1 cellular context compared by ENCODE assay signal in genomic region chr10:124791378-124792348, GRCh38.
TF ChIP-seq lines count a peak whose summit lies in the region.

Gene EEF1AKMT2 (minus strand): TSS chr10:124791887. CDS start chr10:124791833, 54 bp downstream.

TF ChIP-seq in K562, 482 proteins besides CTCF, POLR2A, EP300 and RAD21 (continued from another document and continues in another):
- TF ChIP-seq NFYB (IDR thresholded peaks at IDR 0.05; ENCODE audit: extremely low read depth, insufficient read length) (no peak), KHSRP (IDR thresholded peaks at IDR 0.05) (no peak), STAG1 (CRISPR knock-in tag; IDR thresholded peaks at IDR 0.05; ENCODE audit: borderline replicate concordance) (no peak), EP400 (IDR thresholded peaks at IDR 0.05) (peak; percentile 81; the same call in 1 of the 2 replicates), FOXK2 (conservative IDR thresholded peaks at IDR 0.05 in 1 of 2, IDR thresholded peaks at IDR 0.05 in 1 of 2; ENCODE audit: low read depth in 2 of 2) (no peak), BCOR (IDR thresholded peaks at IDR 0.05) (no peak; the same call in 1 of the 2 replicates), YY1 (IDR thresholded peaks at IDR 0.05; ENCODE audit: borderline replicate concordance in 1 of 3, control insufficient read depth in 1 of 3, extremely low read depth in 1 of 3, insufficient read depth in 3 of 3, insufficient read length in 1 of 3, insufficient replicate concordance in 2 of 3, low read depth in 1 of 3, low read length in 2 of 3) (peak; percentile 49 to 93 (median 88)), ETS2 (tag; IDR thresholded peaks at IDR 0.05; ENCODE audit: borderline replicate concordance, poor library complexity, severe bottlenecking) (no peak), E2F8 (IDR thresholded peaks at IDR 0.05; ENCODE audit: low read depth, partially characterized antibody) (no peak), PCBP1 (IDR thresholded peaks at IDR 0.05; ENCODE audit: low read depth, low read length, poor library complexity, severe bottlenecking) (no peak), FOXO4 (CRISPR knock-in tag; IDR thresholded peaks at IDR 0.05) (no peak), KDM2B (CRISPR knock-in tag; IDR thresholded peaks at IDR 0.05) (no peak; the same call in none of the 2 replicates), ZNF175 (CRISPR knock-in tag; IDR thresholded peaks at IDR 0.05; ENCODE audit: low read depth) (0 out of 2 replicates have a peak, but pooled peaks have one; percentile 29), MXI1 (IDR thresholded peaks at IDR 0.05; ENCODE audit: low read depth, low read length) (no peak), BRD4 (IDR thresholded peaks at IDR 0.05) (no peak), MECOM (CRISPR knock-in tag; IDR thresholded peaks at IDR 0.05) (no peak), EHMT2 (IDR thresholded peaks at IDR 0.05) (no peak), DPF2 (IDR thresholded peaks at IDR 0.05) (no peak), ATF1 (CRISPR knock-in tag; IDR thresholded peaks at IDR 0.05) (no peak), ATF1 (tag; IDR thresholded peaks at IDR 0.05) (peak; percentile 70), HNRNPH1 (optimal IDR thresholded peaks at IDR 0.05; ENCODE audit: low read depth, low read length) (no peak), GABPA (tag; conservative IDR thresholded peaks at IDR 0.05; ENCODE audit: low read depth) (peak; percentile 36; the same call in 1 of the 2 replicates), RBM34 (IDR thresholded peaks at IDR 0.05; ENCODE audit: borderline replicate concordance, insufficient read depth, low read length) (no peak), ZNF165 (CRISPR knock-in tag; IDR thresholded peaks at IDR 0.05; ENCODE audit: borderline replicate concordance) (no peak), TCF3 (CRISPR knock-in tag; IDR thresholded peaks at IDR 0.05) (peak; percentile 31; the same call in 1 of the 2 replicates), ZNF609 (CRISPR knock-in tag; IDR thresholded peaks at IDR 0.05; ENCODE audit: borderline replicate concordance) (no peak), ZBTB8A (IDR thresholded peaks at IDR 0.05; ENCODE audit: partially characterized antibody) (no peak)
- TF ChIP-seq, protein P1, sequence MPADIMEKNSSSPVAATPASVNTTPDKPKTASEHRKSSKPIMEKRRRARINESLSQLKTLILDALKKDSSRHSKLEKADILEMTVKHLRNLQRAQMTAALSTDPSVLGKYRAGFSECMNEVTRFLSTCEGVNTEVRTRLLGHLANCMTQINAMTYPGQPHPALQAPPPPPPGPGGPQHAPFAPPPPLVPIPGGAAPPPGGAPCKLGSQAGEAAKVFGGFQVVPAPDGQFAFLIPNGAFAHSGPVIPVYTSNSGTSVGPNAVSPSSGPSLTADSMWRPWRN (IDR thresholded peaks at IDR 0.05; ENCODE audit: low read depth) = no peak
- TF ChIP-seq, protein P2, sequence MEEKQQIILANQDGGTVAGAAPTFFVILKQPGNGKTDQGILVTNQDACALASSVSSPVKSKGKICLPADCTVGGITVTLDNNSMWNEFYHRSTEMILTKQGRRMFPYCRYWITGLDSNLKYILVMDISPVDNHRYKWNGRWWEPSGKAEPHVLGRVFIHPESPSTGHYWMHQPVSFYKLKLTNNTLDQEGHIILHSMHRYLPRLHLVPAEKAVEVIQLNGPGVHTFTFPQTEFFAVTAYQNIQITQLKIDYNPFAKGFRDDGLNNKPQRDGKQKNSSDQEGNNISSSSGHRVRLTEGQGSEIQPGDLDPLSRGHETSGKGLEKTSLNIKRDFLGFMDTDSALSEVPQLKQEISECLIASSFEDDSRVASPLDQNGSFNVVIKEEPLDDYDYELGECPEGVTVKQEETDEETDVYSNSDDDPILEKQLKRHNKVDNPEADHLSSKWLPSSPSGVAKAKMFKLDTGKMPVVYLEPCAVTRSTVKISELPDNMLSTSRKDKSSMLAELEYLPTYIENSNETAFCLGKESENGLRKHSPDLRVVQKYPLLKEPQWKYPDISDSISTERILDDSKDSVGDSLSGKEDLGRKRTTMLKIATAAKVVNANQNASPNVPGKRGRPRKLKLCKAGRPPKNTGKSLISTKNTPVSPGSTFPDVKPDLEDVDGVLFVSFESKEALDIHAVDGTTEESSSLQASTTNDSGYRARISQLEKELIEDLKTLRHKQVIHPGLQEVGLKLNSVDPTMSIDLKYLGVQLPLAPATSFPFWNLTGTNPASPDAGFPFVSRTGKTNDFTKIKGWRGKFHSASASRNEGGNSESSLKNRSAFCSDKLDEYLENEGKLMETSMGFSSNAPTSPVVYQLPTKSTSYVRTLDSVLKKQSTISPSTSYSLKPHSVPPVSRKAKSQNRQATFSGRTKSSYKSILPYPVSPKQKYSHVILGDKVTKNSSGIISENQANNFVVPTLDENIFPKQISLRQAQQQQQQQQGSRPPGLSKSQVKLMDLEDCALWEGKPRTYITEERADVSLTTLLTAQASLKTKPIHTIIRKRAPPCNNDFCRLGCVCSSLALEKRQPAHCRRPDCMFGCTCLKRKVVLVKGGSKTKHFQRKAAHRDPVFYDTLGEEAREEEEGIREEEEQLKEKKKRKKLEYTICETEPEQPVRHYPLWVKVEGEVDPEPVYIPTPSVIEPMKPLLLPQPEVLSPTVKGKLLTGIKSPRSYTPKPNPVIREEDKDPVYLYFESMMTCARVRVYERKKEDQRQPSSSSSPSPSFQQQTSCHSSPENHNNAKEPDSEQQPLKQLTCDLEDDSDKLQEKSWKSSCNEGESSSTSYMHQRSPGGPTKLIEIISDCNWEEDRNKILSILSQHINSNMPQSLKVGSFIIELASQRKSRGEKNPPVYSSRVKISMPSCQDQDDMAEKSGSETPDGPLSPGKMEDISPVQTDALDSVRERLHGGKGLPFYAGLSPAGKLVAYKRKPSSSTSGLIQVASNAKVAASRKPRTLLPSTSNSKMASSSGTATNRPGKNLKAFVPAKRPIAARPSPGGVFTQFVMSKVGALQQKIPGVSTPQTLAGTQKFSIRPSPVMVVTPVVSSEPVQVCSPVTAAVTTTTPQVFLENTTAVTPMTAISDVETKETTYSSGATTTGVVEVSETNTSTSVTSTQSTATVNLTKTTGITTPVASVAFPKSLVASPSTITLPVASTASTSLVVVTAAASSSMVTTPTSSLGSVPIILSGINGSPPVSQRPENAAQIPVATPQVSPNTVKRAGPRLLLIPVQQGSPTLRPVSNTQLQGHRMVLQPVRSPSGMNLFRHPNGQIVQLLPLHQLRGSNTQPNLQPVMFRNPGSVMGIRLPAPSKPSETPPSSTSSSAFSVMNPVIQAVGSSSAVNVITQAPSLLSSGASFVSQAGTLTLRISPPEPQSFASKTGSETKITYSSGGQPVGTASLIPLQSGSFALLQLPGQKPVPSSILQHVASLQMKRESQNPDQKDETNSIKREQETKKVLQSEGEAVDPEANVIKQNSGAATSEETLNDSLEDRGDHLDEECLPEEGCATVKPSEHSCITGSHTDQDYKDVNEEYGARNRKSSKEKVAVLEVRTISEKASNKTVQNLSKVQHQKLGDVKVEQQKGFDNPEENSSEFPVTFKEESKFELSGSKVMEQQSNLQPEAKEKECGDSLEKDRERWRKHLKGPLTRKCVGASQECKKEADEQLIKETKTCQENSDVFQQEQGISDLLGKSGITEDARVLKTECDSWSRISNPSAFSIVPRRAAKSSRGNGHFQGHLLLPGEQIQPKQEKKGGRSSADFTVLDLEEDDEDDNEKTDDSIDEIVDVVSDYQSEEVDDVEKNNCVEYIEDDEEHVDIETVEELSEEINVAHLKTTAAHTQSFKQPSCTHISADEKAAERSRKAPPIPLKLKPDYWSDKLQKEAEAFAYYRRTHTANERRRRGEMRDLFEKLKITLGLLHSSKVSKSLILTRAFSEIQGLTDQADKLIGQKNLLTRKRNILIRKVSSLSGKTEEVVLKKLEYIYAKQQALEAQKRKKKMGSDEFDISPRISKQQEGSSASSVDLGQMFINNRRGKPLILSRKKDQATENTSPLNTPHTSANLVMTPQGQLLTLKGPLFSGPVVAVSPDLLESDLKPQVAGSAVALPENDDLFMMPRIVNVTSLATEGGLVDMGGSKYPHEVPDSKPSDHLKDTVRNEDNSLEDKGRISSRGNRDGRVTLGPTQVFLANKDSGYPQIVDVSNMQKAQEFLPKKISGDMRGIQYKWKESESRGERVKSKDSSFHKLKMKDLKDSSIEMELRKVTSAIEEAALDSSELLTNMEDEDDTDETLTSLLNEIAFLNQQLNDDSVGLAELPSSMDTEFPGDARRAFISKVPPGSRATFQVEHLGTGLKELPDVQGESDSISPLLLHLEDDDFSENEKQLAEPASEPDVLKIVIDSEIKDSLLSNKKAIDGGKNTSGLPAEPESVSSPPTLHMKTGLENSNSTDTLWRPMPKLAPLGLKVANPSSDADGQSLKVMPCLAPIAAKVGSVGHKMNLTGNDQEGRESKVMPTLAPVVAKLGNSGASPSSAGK (IDR thresholded peaks at IDR 0.05) = peak; percentile 39
- TF ChIP-seq, protein P3, sequence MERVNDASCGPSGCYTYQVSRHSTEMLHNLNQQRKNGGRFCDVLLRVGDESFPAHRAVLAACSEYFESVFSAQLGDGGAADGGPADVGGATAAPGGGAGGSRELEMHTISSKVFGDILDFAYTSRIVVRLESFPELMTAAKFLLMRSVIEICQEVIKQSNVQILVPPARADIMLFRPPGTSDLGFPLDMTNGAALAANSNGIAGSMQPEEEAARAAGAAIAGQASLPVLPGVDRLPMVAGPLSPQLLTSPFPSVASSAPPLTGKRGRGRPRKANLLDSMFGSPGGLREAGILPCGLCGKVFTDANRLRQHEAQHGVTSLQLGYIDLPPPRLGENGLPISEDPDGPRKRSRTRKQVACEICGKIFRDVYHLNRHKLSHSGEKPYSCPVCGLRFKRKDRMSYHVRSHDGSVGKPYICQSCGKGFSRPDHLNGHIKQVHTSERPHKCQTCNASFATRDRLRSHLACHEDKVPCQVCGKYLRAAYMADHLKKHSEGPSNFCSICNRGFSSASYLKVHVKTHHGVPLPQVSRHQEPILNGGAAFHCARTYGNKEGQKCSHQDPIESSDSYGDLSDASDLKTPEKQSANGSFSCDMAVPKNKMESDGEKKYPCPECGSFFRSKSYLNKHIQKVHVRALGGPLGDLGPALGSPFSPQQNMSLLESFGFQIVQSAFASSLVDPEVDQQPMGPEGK (CRISPR knock-in tag; IDR thresholded peaks at IDR 0.05; ENCODE audit: borderline replicate concordance) = no peak
